In the genomic region with DNA sequence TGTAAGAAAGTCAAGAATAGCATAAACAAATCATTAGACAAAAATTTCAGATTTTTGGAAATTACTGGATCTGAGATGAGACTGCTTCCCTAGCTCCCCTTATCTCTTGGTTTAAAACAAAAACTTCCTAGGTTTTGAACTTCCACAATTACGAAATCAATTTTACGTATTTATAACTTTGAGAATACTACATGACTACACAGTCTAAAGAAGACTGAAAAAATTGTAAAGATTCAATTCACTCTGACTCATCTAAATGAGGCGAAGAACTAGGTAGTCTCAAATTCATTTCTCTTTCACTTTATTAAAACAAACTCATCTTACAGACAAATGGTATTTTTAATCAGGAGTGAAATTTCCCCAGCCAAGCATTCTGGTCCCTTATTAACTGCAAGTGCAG, we compare ENCODE assay signal across 2 cellular contexts.
TF ChIP-seq lines count a peak whose summit lies in the region.

No MANE protein-coding gene starts in this region.

TF ChIP-seq in GM23338, 12 proteins besides CTCF, POLR2A, EP300 and RAD21 (continued from another document):
- TF ChIP-seq ZNF114 (CRISPR knock-in tag; IDR thresholded peaks at IDR 0.05) (no peak), JUNB (IDR thresholded peaks at IDR 0.05; ENCODE audit: unreplicated experiment) (no peak), NANOG (IDR thresholded peaks at IDR 0.05; ENCODE audit: borderline replicate concordance) (no peak), STAT1 (IDR thresholded peaks at IDR 0.05; ENCODE audit: unreplicated experiment) (no peak), ZNF331 (CRISPR knock-in tag; IDR thresholded peaks at IDR 0.05; ENCODE audit: low read depth) (no peak)
- TF ChIP-seq, protein P1, sequence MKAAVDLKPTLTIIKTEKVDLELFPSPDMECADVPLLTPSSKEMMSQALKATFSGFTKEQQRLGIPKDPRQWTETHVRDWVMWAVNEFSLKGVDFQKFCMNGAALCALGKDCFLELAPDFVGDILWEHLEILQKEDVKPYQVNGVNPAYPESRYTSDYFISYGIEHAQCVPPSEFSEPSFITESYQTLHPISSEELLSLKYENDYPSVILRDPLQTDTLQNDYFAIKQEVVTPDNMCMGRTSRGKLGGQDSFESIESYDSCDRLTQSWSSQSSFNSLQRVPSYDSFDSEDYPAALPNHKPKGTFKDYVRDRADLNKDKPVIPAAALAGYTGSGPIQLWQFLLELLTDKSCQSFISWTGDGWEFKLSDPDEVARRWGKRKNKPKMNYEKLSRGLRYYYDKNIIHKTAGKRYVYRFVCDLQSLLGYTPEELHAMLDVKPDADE (IDR thresholded peaks at IDR 0.05) = no peak
- TF ChIP-seq, protein P2, sequence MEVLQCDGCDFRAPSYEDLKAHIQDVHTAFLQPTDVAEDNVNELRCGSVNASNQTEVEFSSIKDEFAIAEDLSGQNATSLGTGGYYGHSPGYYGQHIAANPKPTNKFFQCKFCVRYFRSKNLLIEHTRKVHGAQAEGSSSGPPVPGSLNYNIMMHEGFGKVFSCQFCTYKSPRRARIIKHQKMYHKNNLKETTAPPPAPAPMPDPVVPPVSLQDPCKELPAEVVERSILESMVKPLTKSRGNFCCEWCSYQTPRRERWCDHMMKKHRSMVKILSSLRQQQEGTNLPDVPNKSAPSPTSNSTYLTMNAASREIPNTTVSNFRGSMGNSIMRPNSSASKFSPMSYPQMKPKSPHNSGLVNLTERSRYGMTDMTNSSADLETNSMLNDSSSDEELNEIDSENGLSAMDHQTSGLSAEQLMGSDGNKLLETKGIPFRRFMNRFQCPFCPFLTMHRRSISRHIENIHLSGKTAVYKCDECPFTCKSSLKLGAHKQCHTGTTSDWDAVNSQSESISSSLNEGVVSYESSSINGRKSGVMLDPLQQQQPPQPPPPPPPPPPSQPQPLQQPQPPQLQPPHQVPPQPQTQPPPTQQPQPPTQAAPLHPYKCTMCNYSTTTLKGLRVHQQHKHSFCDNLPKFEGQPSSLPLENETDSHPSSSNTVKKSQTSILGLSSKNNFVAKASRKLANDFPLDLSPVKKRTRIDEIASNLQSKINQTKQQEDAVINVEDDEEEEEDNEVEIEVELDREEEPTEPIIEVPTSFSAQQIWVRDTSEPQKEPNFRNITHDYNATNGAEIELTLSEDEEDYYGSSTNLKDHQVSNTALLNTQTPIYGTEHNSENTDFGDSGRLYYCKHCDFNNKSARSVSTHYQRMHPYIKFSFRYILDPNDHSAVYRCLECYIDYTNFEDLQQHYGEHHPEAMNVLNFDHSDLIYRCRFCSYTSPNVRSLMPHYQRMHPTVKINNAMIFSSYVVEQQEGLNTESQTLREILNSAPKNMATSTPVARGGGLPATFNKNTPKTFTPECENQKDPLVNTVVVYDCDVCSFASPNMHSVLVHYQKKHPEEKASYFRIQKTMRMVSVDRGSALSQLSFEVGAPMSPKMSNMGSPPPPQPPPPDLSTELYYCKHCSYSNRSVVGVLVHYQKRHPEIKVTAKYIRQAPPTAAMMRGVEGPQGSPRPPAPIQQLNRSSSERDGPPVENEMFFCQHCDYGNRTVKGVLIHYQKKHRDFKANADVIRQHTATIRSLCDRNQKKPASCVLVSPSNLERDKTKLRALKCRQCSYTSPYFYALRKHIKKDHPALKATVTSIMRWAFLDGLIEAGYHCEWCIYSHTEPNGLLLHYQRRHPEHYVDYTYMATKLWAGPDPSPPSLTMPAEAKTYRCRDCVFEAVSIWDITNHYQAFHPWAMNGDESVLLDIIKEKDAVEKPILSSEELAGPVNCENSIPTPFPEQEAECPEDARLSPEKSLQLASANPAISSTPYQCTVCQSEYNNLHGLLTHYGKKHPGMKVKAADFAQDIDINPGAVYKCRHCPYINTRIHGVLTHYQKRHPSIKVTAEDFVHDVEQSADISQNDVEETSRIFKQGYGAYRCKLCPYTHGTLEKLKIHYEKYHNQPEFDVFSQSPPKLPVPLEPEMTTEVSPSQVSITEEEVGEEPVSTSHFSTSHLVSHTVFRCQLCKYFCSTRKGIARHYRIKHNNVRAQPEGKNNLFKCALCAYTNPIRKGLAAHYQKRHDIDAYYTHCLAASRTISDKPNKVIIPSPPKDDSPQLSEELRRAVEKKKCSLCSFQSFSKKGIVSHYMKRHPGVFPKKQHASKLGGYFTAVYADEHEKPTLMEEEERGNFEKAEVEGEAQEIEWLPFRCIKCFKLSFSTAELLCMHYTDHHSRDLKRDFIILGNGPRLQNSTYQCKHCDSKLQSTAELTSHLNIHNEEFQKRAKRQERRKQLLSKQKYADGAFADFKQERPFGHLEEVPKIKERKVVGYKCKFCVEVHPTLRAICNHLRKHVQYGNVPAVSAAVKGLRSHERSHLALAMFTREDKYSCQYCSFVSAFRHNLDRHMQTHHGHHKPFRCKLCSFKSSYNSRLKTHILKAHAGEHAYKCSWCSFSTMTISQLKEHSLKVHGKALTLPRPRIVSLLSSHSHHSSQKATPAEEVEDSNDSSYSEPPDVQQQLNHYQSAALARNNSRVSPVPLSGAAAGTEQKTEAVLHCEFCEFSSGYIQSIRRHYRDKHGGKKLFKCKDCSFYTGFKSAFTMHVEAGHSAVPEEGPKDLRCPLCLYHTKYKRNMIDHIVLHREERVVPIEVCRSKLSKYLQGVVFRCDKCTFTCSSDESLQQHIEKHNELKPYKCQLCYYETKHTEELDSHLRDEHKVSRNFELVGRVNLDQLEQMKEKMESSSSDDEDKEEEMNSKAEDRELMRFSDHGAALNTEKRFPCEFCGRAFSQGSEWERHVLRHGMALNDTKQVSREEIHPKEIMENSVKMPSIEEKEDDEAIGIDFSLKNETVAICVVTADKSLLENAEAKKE (CRISPR knock-in tag; IDR thresholded peaks at IDR 0.05) = no peak

TF ChIP-seq in SK-N-SH, 30 proteins besides CTCF, POLR2A, EP300 and RAD21 (continued from another document):
- TF ChIP-seq, protein P3, sequence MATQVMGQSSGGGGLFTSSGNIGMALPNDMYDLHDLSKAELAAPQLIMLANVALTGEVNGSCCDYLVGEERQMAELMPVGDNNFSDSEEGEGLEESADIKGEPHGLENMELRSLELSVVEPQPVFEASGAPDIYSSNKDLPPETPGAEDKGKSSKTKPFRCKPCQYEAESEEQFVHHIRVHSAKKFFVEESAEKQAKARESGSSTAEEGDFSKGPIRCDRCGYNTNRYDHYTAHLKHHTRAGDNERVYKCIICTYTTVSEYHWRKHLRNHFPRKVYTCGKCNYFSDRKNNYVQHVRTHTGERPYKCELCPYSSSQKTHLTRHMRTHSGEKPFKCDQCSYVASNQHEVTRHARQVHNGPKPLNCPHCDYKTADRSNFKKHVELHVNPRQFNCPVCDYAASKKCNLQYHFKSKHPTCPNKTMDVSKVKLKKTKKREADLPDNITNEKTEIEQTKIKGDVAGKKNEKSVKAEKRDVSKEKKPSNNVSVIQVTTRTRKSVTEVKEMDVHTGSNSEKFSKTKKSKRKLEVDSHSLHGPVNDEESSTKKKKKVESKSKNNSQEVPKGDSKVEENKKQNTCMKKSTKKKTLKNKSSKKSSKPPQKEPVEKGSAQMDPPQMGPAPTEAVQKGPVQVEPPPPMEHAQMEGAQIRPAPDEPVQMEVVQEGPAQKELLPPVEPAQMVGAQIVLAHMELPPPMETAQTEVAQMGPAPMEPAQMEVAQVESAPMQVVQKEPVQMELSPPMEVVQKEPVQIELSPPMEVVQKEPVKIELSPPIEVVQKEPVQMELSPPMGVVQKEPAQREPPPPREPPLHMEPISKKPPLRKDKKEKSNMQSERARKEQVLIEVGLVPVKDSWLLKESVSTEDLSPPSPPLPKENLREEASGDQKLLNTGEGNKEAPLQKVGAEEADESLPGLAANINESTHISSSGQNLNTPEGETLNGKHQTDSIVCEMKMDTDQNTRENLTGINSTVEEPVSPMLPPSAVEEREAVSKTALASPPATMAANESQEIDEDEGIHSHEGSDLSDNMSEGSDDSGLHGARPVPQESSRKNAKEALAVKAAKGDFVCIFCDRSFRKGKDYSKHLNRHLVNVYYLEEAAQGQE (IDR thresholded peaks at IDR 0.05; ENCODE audit: low read depth, low read length) = no peak
- TF ChIP-seq, protein P4, sequence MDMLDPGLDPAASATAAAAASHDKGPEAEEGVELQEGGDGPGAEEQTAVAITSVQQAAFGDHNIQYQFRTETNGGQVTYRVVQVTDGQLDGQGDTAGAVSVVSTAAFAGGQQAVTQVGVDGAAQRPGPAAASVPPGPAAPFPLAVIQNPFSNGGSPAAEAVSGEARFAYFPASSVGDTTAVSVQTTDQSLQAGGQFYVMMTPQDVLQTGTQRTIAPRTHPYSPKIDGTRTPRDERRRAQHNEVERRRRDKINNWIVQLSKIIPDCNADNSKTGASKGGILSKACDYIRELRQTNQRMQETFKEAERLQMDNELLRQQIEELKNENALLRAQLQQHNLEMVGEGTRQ (IDR thresholded peaks at IDR 0.05; ENCODE audit: borderline replicate concordance, low read depth, low read length) = no peak
- TF ChIP-seq EZH2phosphoT487 (IDR thresholded peaks at IDR 0.05; ENCODE audit: borderline replicate concordance, low read depth) = no peak
- no peak for TF ChIP-seq GATA2 (CRISPR knock-in tag; IDR thresholded peaks at IDR 0.05)
- TF ChIP-seq TAF1 (IDR thresholded peaks at IDR 0.05; ENCODE audit: borderline replicate concordance, low read depth, low read length) = no peak
- TF ChIP-seq NRF1 (IDR thresholded peaks at IDR 0.05; ENCODE audit: low read depth, low read length) = no peak
- TF ChIP-seq FOXM1 (IDR thresholded peaks at IDR 0.05; ENCODE audit: low read depth) = no peak
- TF ChIP-seq RXRA (IDR thresholded peaks at IDR 0.05; ENCODE audit: borderline replicate concordance, low read depth) = no peak
- no peak for TF ChIP-seq YY1 (IDR thresholded peaks at IDR 0.05; ENCODE audit: low read depth)
- no peak for TF ChIP-seq MXI1 (IDR thresholded peaks at IDR 0.05; ENCODE audit: low read depth, low read length)
- no peak for TF ChIP-seq SMC3 (IDR thresholded peaks at IDR 0.05; ENCODE audit: low read depth, low read length)
- TF ChIP-seq, protein P5, sequence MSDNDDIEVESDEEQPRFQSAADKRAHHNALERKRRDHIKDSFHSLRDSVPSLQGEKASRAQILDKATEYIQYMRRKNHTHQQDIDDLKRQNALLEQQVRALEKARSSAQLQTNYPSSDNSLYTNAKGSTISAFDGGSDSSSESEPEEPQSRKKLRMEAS (IDR thresholded peaks at IDR 0.05; ENCODE audit: low read depth) = no peak
- TF ChIP-seq SIN3A (IDR thresholded peaks at IDR 0.05; ENCODE audit: borderline replicate concordance, low read depth, low read length) = no peak
